8 cellular contexts compared by ENCODE assay signal in the genomic region with DNA sequence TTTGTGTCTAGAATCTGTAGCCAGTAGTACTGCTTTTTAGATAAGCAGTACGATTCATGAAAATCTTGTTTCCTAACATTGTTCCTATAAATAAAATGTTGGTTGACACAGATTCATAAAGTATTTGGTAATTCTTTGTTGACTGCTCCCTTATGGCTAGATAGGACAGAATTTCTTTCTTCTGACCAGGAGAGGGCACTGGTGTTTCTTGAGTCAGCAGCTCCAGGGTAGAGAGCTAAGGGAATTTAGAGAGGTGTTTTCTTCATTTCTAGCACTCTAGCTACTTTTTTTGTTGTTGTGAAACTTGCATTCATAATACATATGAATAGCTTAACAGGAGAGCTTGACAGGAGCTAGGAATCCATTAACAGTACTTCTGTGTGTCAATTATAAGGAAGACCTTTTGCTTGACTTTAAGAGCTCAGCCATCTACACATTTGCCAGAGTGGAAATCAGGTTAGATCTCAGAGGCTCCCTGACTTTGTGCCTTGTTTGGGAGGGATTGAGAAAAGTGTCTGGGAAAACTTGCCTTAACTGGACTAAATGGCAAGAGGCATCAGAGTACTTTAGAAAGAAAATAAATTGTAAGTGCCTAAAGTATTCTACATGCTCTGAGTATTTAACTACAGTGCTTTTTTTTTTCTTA.
DNase-seq lines count a peak whose midpoint lies in the region; ATAC-seq, FAIRE-seq and TF ChIP-seq lines count a peak whose summit lies in the region.

No MANE protein-coding gene starts in this region.

- no peaks in the 10 kb centered on the region for H3K27me3 ChIP-seq in SJCRH30
- H3K27me3 ChIP-seq in HepG2 (ENCODE audit: control insufficient read depth in 1 of 2, insufficient read depth in 2 of 2, low read length in 2 of 2), result no peaks in the 10 kb centered on the region

- peak; percentile 47 for TF ChIP-seq CTCF in HepG2 (CRISPR knock-in tag; IDR thresholded peaks at IDR 0.05)

- TF ChIP-seq POLR2A in GM12892 (IDR thresholded peaks at IDR 0.05; ENCODE audit: low read depth, low read length) (no peak), HepG2 (IDR thresholded peaks at IDR 0.05; ENCODE audit: insufficient read depth in 1 of 2, low read depth in 2 of 2, low read length in 2 of 2) (no peak)

- H2AFZ ChIP-seq in HepG2 (ENCODE audit: low read length), result no peak overlapping the region

- no peak for FAIRE-seq in GM12892 (lab: Jason Lieb, UNC)
- FAIRE-seq in HepG2 (lab: Jason Lieb, UNC), result no peak

- TF ChIP-seq RAD21 in HepG2 (CRISPR knock-in tag; IDR thresholded peaks at IDR 0.05), result no peak

- CTCF ChIA-PET in HepG2 (lab: Yijun Ruan, JAX; ENCODE audit: low intra/inter-chr PET ratio, low total read pairs), result no interaction called here

- H3K27ac ChIP-seq in SJCRH30 (no peak overlapping the region), HepG2 (ENCODE audit: extremely low read length, insufficient read depth, low read length) (no peak overlapping the region)

- POLR2A ChIA-PET in HepG2 (lab: Yijun Ruan, JAX), result no interaction called here

- H3K9me3 ChIP-seq in SJCRH30 (replicated peaks) (no peaks in the 10 kb centered on the region), HepG2 (ENCODE audit: low read length) (no peaks in the 10 kb centered on the region)

- H3K4me2 ChIP-seq in HepG2 (ENCODE audit: low read depth, low read length), result no peak overlapping the region

- no peaks in the 10 kb centered on the region for H3K4me1 ChIP-seq in SJCRH30
- H3K4me1 ChIP-seq in HepG2 (ENCODE audit: insufficient read depth, low read length), result no peaks in the 10 kb centered on the region

- H3K36me3 ChIP-seq in SJCRH30, result no peaks in the 10 kb centered on the region
- H3K36me3 ChIP-seq in HepG2 (replicated peaks in 1 of 2; ENCODE audit: control insufficient read depth in 1 of 2, insufficient read depth in 2 of 2, low read length in 2 of 2), result no peaks in the 10 kb centered on the region

- ATAC-seq in HG02870 (IDR thresholded peaks at IDR 0.05; ENCODE audit: unreplicated experiment), result peak; percentile 83
- ATAC-seq in HepG2, result peak; percentile 78

- in situ Hi-C loops in HepG2 (cut with HindIII; ENCODE audit: extremely low pct_ligation_motif_present, low pct_unique_long_range_greater_than_20kb), result no loop called here

- 0% methylated on average over 1 of the region's 1 CpG for WGBS in HepG2 (ENCODE audit: low lambda C conversion rate)

- no peak overlapping the region for H3K9ac ChIP-seq in HepG2 (ENCODE audit: insufficient read depth, low read depth, low read length)

- no peaks in the 10 kb centered on the region for H3K79me2 ChIP-seq in HepG2 (ENCODE audit: insufficient read depth, low read length)

- DNase-seq in GM12892 (ENCODE audit: insufficient read length) (peak; percentile 1), SJCRH30 (peak; percentile 1 to 44), HepG2 (ENCODE audit: low spot score) (no peak), NCI-H2029 (lab: John Stamatoyannopoulos, UW) (no peak), mesenteric fat pad (ENCODE audit: low spot score) (no peak)
- DNase-seq in stimulated activated CD4-positive, alpha-beta T cell treated with anti-CD3 and anti-CD28 coated beads, Interleukin-12 subunit alpha, Interleukin-12 subunit beta, amount 100 ng/mL, for 4 hours, result no peak
- DNase-seq in activated CD4-positive, alpha-beta T cell treated with anti-CD3 and anti-CD28 coated beads, Interleukin-2, amount 50 U/mL, for 48 hours, result no peak

- no TSS peak for BruUV-seq in HepG2 (replicated peaks; lab: Mats Ljungman, UMichigan)

- intact Hi-C loops in HepG2 (cut with micrococcal nuclease; ENCODE audit: unreplicated experiment), result no loop called here

- no peak overlapping the region for H3K4me3 ChIP-seq in SJCRH30
- H3K4me3 ChIP-seq in HepG2 (replicated peaks in 1 of 3; ENCODE audit: insufficient read depth in 1 of 3, low read depth in 2 of 3, low read length in 3 of 3), result no peak overlapping the region

- H4K20me1 ChIP-seq in HepG2 (ENCODE audit: insufficient read depth, low read length), result no peaks in the 10 kb centered on the region

- TF ChIP-seq EP300 in HepG2 (IDR thresholded peaks at IDR 0.05; ENCODE audit: low read depth in 2 of 2, low read length in 2 of 2), result no peak
- TF ChIP-seq EP300 in HepG2 (CRISPR knock-in tag; IDR thresholded peaks at IDR 0.05; ENCODE audit: borderline replicate concordance), result no peak

TF ChIP-seq in HepG2, 621 proteins besides CTCF, POLR2A, EP300 and RAD21:
- TF ChIP-seq STAG1 (CRISPR knock-in tag; IDR thresholded peaks at IDR 0.05) (peak; percentile 54), PCBP2 (optimal IDR thresholded peaks at IDR 0.05; ENCODE audit: low read depth, low read length, poor library complexity, severe bottlenecking) (no peak)

Comparison
In these comparisons a context has a peak if more than half of its experiments do, and no peak if none do; other contexts are left out.
1. DNase-seq: peak in GM12892 (single experiment) and SJCRH30 (2 of 2); none in HepG2 (single experiment), stimulated activated CD4-positive, alpha-beta T cell treated with anti-CD3 and anti-CD28 coated beads, Interleukin-12 subunit alpha, Interleukin-12 subunit beta, amount 100 ng/mL, for 4 hours (single experiment), activated CD4-positive, alpha-beta T cell treated with anti-CD3 and anti-CD28 coated beads, Interleukin-2, amount 50 U/mL, for 48 hours (0 of 2), NCI-H2029 (single experiment) and mesenteric fat pad (single experiment).